ENCODE assay signal across 9 cellular contexts in genomic region chr16:81831722-81832126, GRCh38. TPM values are rescaled to one million over a fixed set of nuclear protein-coding genes. Genes with fewer than 3 reads are reported as not detected.
DNase-seq lines count a peak whose midpoint lies in the region; ATAC-seq and TF ChIP-seq lines count a peak whose summit lies in the region.
"Had no signal": no experiment of that assay in that cellular context is flagged by ENCODE, and none has a peak within 500 bp of the region (broad histone marks: within the 10 kb centered on the region; RNA-seq: fewer than 3 reads in every experiment).

No MANE protein-coding gene starts in this region.

- peaks cover 18% of the 10 kb centered on the region for H3K4me1 Mint-ChIP-seq in activated CD4-positive, alpha-beta T cell treated with anti-CD3 and anti-CD28 coated beads, Interleukin-2, amount 10 ng/mL, durations not matched to agents 7 days and 5 days

- H3K27me3 ChIP-seq in DND-41 (ENCODE audit: insufficient read depth, low read length, poor library complexity) (peaks cover 27% of the 10 kb centered on the region), right atrium auricular region (no peaks in the 10 kb centered on the region), WERI-Rb-1 (ENCODE audit: insufficient read depth, low read depth, severe bottlenecking) (no peaks in the 10 kb centered on the region)

- H3K9me3 Mint-ChIP-seq in activated CD4-positive, alpha-beta T cell treated with anti-CD3 and anti-CD28 coated beads, Interleukin-2, amount 10 ng/mL, durations not matched to agents 7 days and 5 days = no peaks in the 10 kb centered on the region

- TF ChIP-seq CTCF in DND-41 (IDR thresholded peaks at IDR 0.05; ENCODE audit: borderline replicate concordance, extremely low read depth, low read length, poor library complexity, severe bottlenecking) (peak; percentile 15), right atrium auricular region (IDR thresholded peaks at IDR 0.05) (no peak), WERI-Rb-1 (IDR thresholded peaks at IDR 0.05; ENCODE audit: low read depth, low read length) (no peak)

- DNase-seq in DND-41 (peak; percentile 76), right atrium auricular region (ENCODE audit: low spot score) (peak; percentile 63), NCI-H510A (lab: John Stamatoyannopoulos, UW) (no peak), WERI-Rb-1 (no peak)
- DNase-seq in activated CD4-positive, alpha-beta T cell treated with anti-CD3 and anti-CD28 coated beads, Interleukin-2, amount 10 ng/mL, durations not matched to agents 7 days and 5 days = peak; percentile 46
- peak; percentile 22 for DNase-seq in stimulated activated CD8-positive, alpha-beta memory T cell treated with anti-CD3 and anti-CD28 coated beads, Interleukin-7, amount 100 ng/mL, for 24 hours (ENCODE audit: low read depth)

- no peaks in the 10 kb centered on the region for H3K27me3 Mint-ChIP-seq in activated CD4-positive, alpha-beta T cell treated with anti-CD3 and anti-CD28 coated beads, Interleukin-2, amount 10 ng/mL, durations not matched to agents 7 days and 5 days

- H2AFZ ChIP-seq in DND-41 (ENCODE audit: low read depth, low read length) = 0 out of 2 replicates have a peak overlapping the region, but pooled peaks have one; percentile 39

- H3K4me3 ChIP-seq in DND-41 (ENCODE audit: low read depth in 1 of 2, low read length in 2 of 2) (no peak overlapping the region), right atrium auricular region (no peak overlapping the region), WERI-Rb-1 (ENCODE audit: low read depth, low read length) (no peak overlapping the region)

- POLR2A ChIA-PET in activated CD4-positive, alpha-beta T cell treated with anti-CD3 and anti-CD28 coated beads, Interleukin-2, amount 10 ng/mL, durations not matched to agents 7 days and 5 days (lab: Charles Lee) = no interaction called here

- no peak overlapping the region for H3K27ac ChIP-seq in DND-41 (ENCODE audit: low read length)
- H3K27ac ChIP-seq in right atrium auricular region = no peak overlapping the region
- H3K27ac ChIP-seq in WERI-Rb-1 = no peak overlapping the region

- no peak overlapping the region for H3K4me3 Mint-ChIP-seq in activated CD4-positive, alpha-beta T cell treated with anti-CD3 and anti-CD28 coated beads, Interleukin-2, amount 10 ng/mL, durations not matched to agents 7 days and 5 days

- no peaks in the 10 kb centered on the region for H4K20me1 ChIP-seq in DND-41 (ENCODE audit: insufficient read depth, low read length)

- no peak overlapping the region for H3K27ac Mint-ChIP-seq in activated CD4-positive, alpha-beta T cell treated with anti-CD3 and anti-CD28 coated beads, Interleukin-2, amount 10 ng/mL, durations not matched to agents 7 days and 5 days

- CTCF ChIA-PET in activated CD4-positive, alpha-beta T cell treated with anti-CD3 and anti-CD28 coated beads, Interleukin-2, amount 10 ng/mL, durations not matched to agents 7 days and 5 days (lab: Charles Lee) = no interaction called here

- H3K9me3 ChIP-seq in DND-41 (ENCODE audit: insufficient read depth, low read length, severe bottlenecking) (no peaks in the 10 kb centered on the region), right atrium auricular region (no peaks in the 10 kb centered on the region), WERI-Rb-1 (ENCODE audit: severe bottlenecking) (no peaks in the 10 kb centered on the region)

- H3K4me2 ChIP-seq in DND-41 (ENCODE audit: insufficient read depth, low read length) = no peak overlapping the region

- H3K79me2 ChIP-seq in DND-41 (ENCODE audit: insufficient read depth, low read length) = no peaks in the 10 kb centered on the region

- ATAC-seq in DND-41 (ENCODE audit: insufficient read depth, low read depth) = peak; percentile 97
- peak; percentile 55 for ATAC-seq in GM19438 (IDR thresholded peaks at IDR 0.05; ENCODE audit: low read depth, unreplicated experiment)
- ATAC-seq in HG03442 (IDR thresholded peaks at IDR 0.05; ENCODE audit: unreplicated experiment) = peak; percentile 63
- ATAC-seq: HCT116 had no signal

- no peak overlapping the region for H3K9ac ChIP-seq in DND-41 (ENCODE audit: low read depth, low read length)

- no peaks in the 10 kb centered on the region for H3K36me3 Mint-ChIP-seq in activated CD4-positive, alpha-beta T cell treated with anti-CD3 and anti-CD28 coated beads, Interleukin-2, amount 10 ng/mL, durations not matched to agents 7 days and 5 days (ENCODE audit: low read depth)

- H3K4me1 ChIP-seq in DND-41 (ENCODE audit: insufficient read depth, low read length) (peaks cover 10% of the 10 kb centered on the region), right atrium auricular region (peaks cover 0 to 13% of the 10 kb centered on the region in 2 donors)

- H3K36me3 ChIP-seq in DND-41 (ENCODE audit: insufficient read depth, low read length) (no peaks in the 10 kb centered on the region), right atrium auricular region (no peaks in the 10 kb centered on the region), WERI-Rb-1 (no peaks in the 10 kb centered on the region)

RNA-seq across cellular contexts. Expression of gene PLCG2, which starts 52.6 kb away (rescaled TPM):
- total RNA-seq in activated CD4-positive, alpha-beta T cell treated with anti-CD3 and anti-CD28 coated beads, Interleukin-2, amount 10 ng/mL, durations not matched to agents 7 days and 5 days = 1 to 10 TPM; 2.6 to 3.1 TPM
- total RNA-seq in right atrium auricular region = 10 to 100 TPM in 1 of 2 donors, 1 to 10 TPM in 1; 7.4 to 13.4 TPM

Comparison
In these comparisons a context has a peak if more than half of its experiments do, and no peak if none do; other contexts are left out.
1. DNase-seq: peak in DND-41 (single experiment), activated CD4-positive, alpha-beta T cell treated with anti-CD3 and anti-CD28 coated beads, Interleukin-2, amount 10 ng/mL, durations not matched to agents 7 days and 5 days (single experiment), right atrium auricular region (single experiment) and stimulated activated CD8-positive, alpha-beta memory T cell treated with anti-CD3 and anti-CD28 coated beads, Interleukin-7, amount 100 ng/mL, for 24 hours (single experiment); none in NCI-H510A (single experiment) and WERI-Rb-1 (single experiment).
2. Peak in every context shown above with its lines, with median percentiles within 50 percentile points of each other: ATAC-seq.